In the genomic region with DNA sequence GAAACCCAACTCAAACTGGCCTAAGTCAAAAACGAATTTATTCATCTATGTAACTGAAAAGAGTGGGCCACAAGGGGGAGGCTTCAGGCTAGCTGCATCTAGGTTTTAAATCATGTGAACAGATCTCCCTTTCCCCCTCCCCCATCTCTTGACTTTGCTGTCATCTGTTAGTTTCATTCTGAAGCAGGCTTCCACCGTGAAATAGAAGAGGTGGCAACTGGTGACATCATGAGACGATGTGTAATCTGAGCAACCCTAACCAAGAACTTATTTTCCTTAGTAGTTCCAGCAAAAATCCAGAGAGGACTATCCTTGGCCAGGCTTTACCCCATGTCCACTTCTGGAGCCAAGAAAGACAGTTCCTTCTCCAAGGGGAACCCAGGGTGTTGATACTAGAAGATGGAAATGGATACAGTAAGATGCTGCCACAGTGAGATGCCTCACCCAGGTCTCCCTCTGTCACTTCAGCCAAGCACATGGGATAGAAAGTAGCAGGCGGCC, we compare ENCODE assay signal across 8 cellular contexts. TPM values are rescaled to one million over a fixed set of nuclear protein-coding genes. Genes with fewer than 3 reads are reported as not detected.
A peak's percentile ranks its signal among the peaks of the same experiment; 100 is the strongest.
DNase-seq lines count a peak whose midpoint lies in the region; ATAC-seq, FAIRE-seq and TF ChIP-seq lines count a peak whose summit lies in the region.
"Had no signal": no experiment of that assay in that cellular context is flagged by ENCODE, and none has a peak within 500 bp of the region (broad histone marks: within the 10 kb centered on the region; RNA-seq: fewer than 3 reads in every experiment).

No MANE protein-coding gene starts in this region.

- H3K4me3 ChIP-seq in astrocyte (ENCODE audit: insufficient read depth, low read depth, low read length): no peak overlapping the region
- H3K4me3 ChIP-seq in lower leg skin (ENCODE audit: low read depth, poor library complexity, severe bottlenecking): no peak overlapping the region
- H3K4me3 ChIP-seq: cardiac muscle cell had no signal

- no peaks in the 10 kb centered on the region for H3K27me3 Mint-ChIP-seq in astrocyte (ENCODE audit: low read depth, unreplicated experiment)

- WGBS in lower leg skin, 2 donors: 58 to 60% methylated on average over 4 of the region's 4 CpGs

- DNase-seq in astrocyte (ENCODE audit: low read depth) (no peak), NCI-H1048 (lab: John Stamatoyannopoulos, UW) (no peak), NCI-H2107 treated with DMSO at 0.1 percent for 48 hours (lab: John Stamatoyannopoulos, UW; ENCODE audit: unreplicated experiment) (no peak), lower leg skin (ENCODE audit: low spot score in 2 of 2) (no peak)
- DNase-seq in stimulated activated CD4-positive, alpha-beta T cell treated with anti-CD3 and anti-CD28 coated beads, Interleukin-2, amount 100 ng/mL, for 48 hours: peak; percentile 25 to 44

- H3K4me2 ChIP-seq in astrocyte (ENCODE audit: low read length): no peak overlapping the region

- ATAC-seq in GM18867 (IDR thresholded peaks at IDR 0.05; ENCODE audit: unreplicated experiment) (peak; percentile 71), HG03025 (IDR thresholded peaks at IDR 0.05; ENCODE audit: low FRiP score, unreplicated experiment) (peak; percentile 59)

- peaks cover 63% of the 10 kb centered on the region for H3K79me2 ChIP-seq in astrocyte (ENCODE audit: insufficient read depth, low read length)

- no peak for TF ChIP-seq POLR2A in lower leg skin (IDR thresholded peaks at IDR 0.05)

- H3K9ac ChIP-seq in astrocyte (ENCODE audit: low read length): no peak overlapping the region

- intact Hi-C loops in lower leg skin (cut with DNase I; ENCODE audit: low total_unique reads): no loop called here

- peaks cover 25% of the 10 kb centered on the region for H3K36me3 Mint-ChIP-seq in astrocyte (ENCODE audit: low read depth, unreplicated experiment)

- H3K9me3 ChIP-seq in astrocyte (ENCODE audit: insufficient read depth, low read depth, low read length): no peaks in the 10 kb centered on the region

- no peaks in the 10 kb centered on the region for H3K27me3 ChIP-seq in astrocyte (ENCODE audit: insufficient read depth, low read length)
- H3K27me3 ChIP-seq: cardiac muscle cell had no signal

- FAIRE-seq in astrocyte (lab: Jason Lieb, UNC): peak; percentile 13

- H2AFZ ChIP-seq in astrocyte (ENCODE audit: low read depth, low read length): no peak overlapping the region

- no peak for TF ChIP-seq CTCF in astrocyte (IDR thresholded peaks at IDR 0.05; ENCODE audit: insufficient read depth, low read depth, low read length)
- no peak for TF ChIP-seq CTCF in lower leg skin (IDR thresholded peaks at IDR 0.05)

- peaks cover 70% of the 10 kb centered on the region for H4K20me1 ChIP-seq in astrocyte (ENCODE audit: insufficient read depth, low read length)

- H3K27ac Mint-ChIP-seq in astrocyte (ENCODE audit: unreplicated experiment): no peak overlapping the region

- no peaks in the 10 kb centered on the region for H3K9me3 Mint-ChIP-seq in astrocyte (ENCODE audit: unreplicated experiment)

- H3K4me1 Mint-ChIP-seq in astrocyte (ENCODE audit: low read depth, unreplicated experiment): peaks cover 14% of the 10 kb centered on the region

- H3K27ac ChIP-seq in astrocyte (ENCODE audit: low read depth, low read length): no peak overlapping the region
- H3K27ac ChIP-seq: cardiac muscle cell had no signal

- H3K36me3 ChIP-seq in astrocyte (ENCODE audit: insufficient read depth, low read length): peaks cover 34% of the 10 kb centered on the region

- H3K4me1 ChIP-seq in astrocyte (ENCODE audit: insufficient read depth, low read length): peaks cover 15% of the 10 kb centered on the region

- H3K4me3 Mint-ChIP-seq in astrocyte (ENCODE audit: unreplicated experiment): no peak overlapping the region

RNA-seq across cellular contexts. Expression of gene SAMD4B, which starts 9.4 kb away (rescaled TPM):
- total RNA-seq in astrocyte: 95.0 and 98.6 TPM in 2 replicates
- 100 to 1,000 TPM; 102 to 132 (median 118) TPM for total RNA-seq in lower leg skin

RNA-seq across cellular contexts. Expression of gene GMFG, which starts 15.7 kb away (rescaled TPM):
- total RNA-seq in astrocyte (0.79 and 1.1 TPM in 2 replicates), lower leg skin (10 to 100 TPM in 2 of 4 donors, 1 to 10 TPM in 1, under 1 TPM in 1; 0.72 to 12.6 (median 8.8) TPM)
- total RNA-seq: cardiac muscle cell had no signal

RNA-seq across cellular contexts. Expression of gene LRFN1, which starts 30.9 kb away (rescaled TPM):
- total RNA-seq in astrocyte (1.5 and 2.0 TPM in 2 replicates), lower leg skin (1 to 10 TPM in 2 of 4 donors, under 1 TPM in 2; 0.46 to 3.5 (median 1.5) TPM)

RNA-seq across cellular contexts. Expression of gene PAF1, which starts 39.3 kb away (rescaled TPM):
- total RNA-seq in astrocyte (42.0 and 43.2 TPM in 2 replicates), lower leg skin (10 to 100 TPM; 22.4 to 48.0 (median 36.3) TPM)

RNA-seq across cellular contexts. Expression of gene MED29, which starts 39.6 kb away (rescaled TPM):
- total RNA-seq in astrocyte (27.0 and 29.9 TPM in 2 replicates), lower leg skin (10 to 100 TPM; 30.3 to 35.8 (median 33.3) TPM)

Comparison
In these comparisons a context has a peak if more than half of its experiments do, and no peak if none do; other contexts are left out.
1. DNase-seq: peak in stimulated activated CD4-positive, alpha-beta T cell treated with anti-CD3 and anti-CD28 coated beads, Interleukin-2, amount 100 ng/mL, for 48 hours (2 of 2); none in astrocyte (single experiment), NCI-H1048 (single experiment), NCI-H2107 treated with DMSO at 0.1 percent for 48 hours (single experiment) and lower leg skin (0 of 2).